8 cellular contexts compared by ENCODE assay signal in genomic region chr18:47283476-47283875, GRCh38. TPM values are rescaled to one million over a fixed set of nuclear protein-coding genes. Genes with fewer than 3 reads are reported as not detected.
DNase-seq lines count a peak whose midpoint lies in the region; ATAC-seq, FAIRE-seq and TF ChIP-seq lines count a peak whose summit lies in the region.

No MANE protein-coding gene starts in this region.

- H3K27ac ChIP-seq in HL-60 (replicated peaks) (no peak overlapping the region), SK-N-SH (ENCODE audit: low read depth in 2 of 2, low read length in 1 of 2) (no peak overlapping the region), keratinocyte (ENCODE audit: control insufficient read depth, insufficient read depth, low read length) (no peak overlapping the region), pancreas (no peak overlapping the region)
- H3K27ac ChIP-seq in CD4-positive, alpha-beta memory T cell (ENCODE audit: low read depth, low read length) = no peak overlapping the region

- peak overlapping the region in 1 of 7 donors; percentile 21 for H3K27ac Mint-ChIP-seq in CD4-positive, alpha-beta memory T cell

- no peaks in the 10 kb centered on the region for H3K4me1 ChIP-seq in SK-N-SH (ENCODE audit: control insufficient read depth in 1 of 2, insufficient read depth in 2 of 2, low read depth in 1 of 2, low read length in 1 of 2)
- no peaks in the 10 kb centered on the region for H3K4me1 ChIP-seq in keratinocyte (ENCODE audit: control insufficient read depth, extremely low read depth, insufficient read depth, low read length)
- no peaks in the 10 kb centered on the region for H3K4me1 ChIP-seq in pancreas
- H3K4me1 ChIP-seq in CD4-positive, alpha-beta memory T cell (ENCODE audit: insufficient read depth, low read length) = no peaks in the 10 kb centered on the region

- peaks cover 18% of the 10 kb centered on the region for H3K27me3 ChIP-seq in HL-60 (ENCODE audit: insufficient read depth, poor library complexity, severe bottlenecking)
- H3K27me3 ChIP-seq in SK-N-SH (ENCODE audit: insufficient read depth) = no peaks in the 10 kb centered on the region
- no peaks in the 10 kb centered on the region for H3K27me3 ChIP-seq in keratinocyte (ENCODE audit: control insufficient read depth, extremely low read depth, insufficient read depth, low read length)
- no peaks in the 10 kb centered on the region for H3K27me3 ChIP-seq in pancreas
- no peaks in the 10 kb centered on the region for H3K27me3 ChIP-seq in CD4-positive, alpha-beta memory T cell (ENCODE audit: insufficient read depth, low read length)

- dilution Hi-C loops in keratinocyte (cut with MboI; ENCODE audit: extremely low pct_ligation_motif_present, low sequenced_read_pairs) = no loop called here

- WGBS in SK-N-SH (ENCODE audit: low lambda C conversion rate) = 5% methylated on average over 5 of the region's 5 CpGs
- 37 to 43% methylated on average over 5 of the region's 5 CpGs for WGBS in pancreas, 2 donors

- TF ChIP-seq CTCF in D721Med (IDR thresholded peaks at IDR 0.05; ENCODE audit: insufficient read depth, missing control alignments) (peak; percentile 57), HL-60 (IDR thresholded peaks at IDR 0.05; ENCODE audit: insufficient read depth, low read length) (peak; percentile 54), SK-N-SH (IDR thresholded peaks at IDR 0.05) (peak; percentile 74), keratinocyte (optimal IDR thresholded peaks at IDR 0.05 in 1 of 3, IDR thresholded peaks at IDR 0.05 in 1 of 3, conservative IDR thresholded peaks at IDR 0.05 in 1 of 3; ENCODE audit: extremely low read depth in 1 of 3, insufficient read depth in 2 of 3, low read length in 3 of 3) (peak; percentile 27 to 34 (median 29)), pancreas (IDR thresholded peaks at IDR 0.05) (peak in 2 of 4 donors; percentile 11 to 24)

- H3K36me3 Mint-ChIP-seq in CD4-positive, alpha-beta memory T cell = no peaks in the 10 kb centered on the region

- no peak overlapping the region for H3K4me3 Mint-ChIP-seq in CD4-positive, alpha-beta memory T cell

- FAIRE-seq in D721Med (lab: Jason Lieb, UNC) (peak; percentile 84), keratinocyte (lab: Jason Lieb, UNC) (no peak), pancreas (lab: Jason Lieb, UNC) (no peak)

- peak; percentile 57 for TF ChIP-seq RAD21 in SK-N-SH (IDR thresholded peaks at IDR 0.05; ENCODE audit: low read length)

- H2AFZ ChIP-seq in SK-N-SH (ENCODE audit: low read depth) = no peak overlapping the region
- H2AFZ ChIP-seq in keratinocyte (ENCODE audit: control insufficient read depth, low read length) = no peak overlapping the region

- TF ChIP-seq EP300 in SK-N-SH (IDR thresholded peaks at IDR 0.05; ENCODE audit: borderline replicate concordance in 1 of 2, low read depth in 1 of 2, low read length in 1 of 2) = no peak

- ATAC-seq in pancreas = no peak
- no peak for ATAC-seq in GM21576 (IDR thresholded peaks at IDR 0.05; ENCODE audit: unreplicated experiment)

- H3F3A ChIP-seq in SK-N-SH (replicated peaks; ENCODE audit: insufficient read depth) = no peaks in the 10 kb centered on the region

- no peaks in the 10 kb centered on the region for H3K9me1 ChIP-seq in keratinocyte (ENCODE audit: control insufficient read depth, extremely low read depth, insufficient read depth, low read length)

- no peaks in the 10 kb centered on the region for H3K36me3 ChIP-seq in SK-N-SH (replicated peaks in 1 of 2; ENCODE audit: control insufficient read depth in 1 of 2, insufficient read depth in 2 of 2, low read length in 1 of 2)
- no peaks in the 10 kb centered on the region for H3K36me3 ChIP-seq in keratinocyte (ENCODE audit: control insufficient read depth in 2 of 2, extremely low read depth in 1 of 2, insufficient read depth in 2 of 2, low read length in 2 of 2)
- no peaks in the 10 kb centered on the region for H3K36me3 ChIP-seq in pancreas
- no peaks in the 10 kb centered on the region for H3K36me3 ChIP-seq in CD4-positive, alpha-beta memory T cell (ENCODE audit: insufficient read depth, low read length)

- no peaks in the 10 kb centered on the region for H3K9me3 ChIP-seq in SK-N-SH
- no peaks in the 10 kb centered on the region for H3K9me3 ChIP-seq in keratinocyte (ENCODE audit: control insufficient read depth, low read depth, low read length)
- no peaks in the 10 kb centered on the region for H3K9me3 ChIP-seq in pancreas
- no peaks in the 10 kb centered on the region for H3K9me3 ChIP-seq in CD4-positive, alpha-beta memory T cell (ENCODE audit: control insufficient read depth in 1 of 2, low read length in 2 of 2)

- intact Hi-C loops in pancreas (cut with DNase I) = no loop called here
- intact Hi-C loops in CD4-positive, alpha-beta memory T cell (cut with micrococcal nuclease) = loop anchor here (2.0 kb wide), 1 partner anchor 183 kb away; no protein-coding TSS in a partner anchor

- H3K9me3 Mint-ChIP-seq in CD4-positive, alpha-beta memory T cell = peaks cover 0 to 2% (median 0%) of the 10 kb centered on the region in 8 donors

- H3K79me2 ChIP-seq in SK-N-SH (ENCODE audit: insufficient read depth) (no peaks in the 10 kb centered on the region), keratinocyte (ENCODE audit: control insufficient read depth, insufficient read depth, low read length) (no peaks in the 10 kb centered on the region)

- POLR2A ChIA-PET in SK-N-SH (lab: Yijun Ruan, JAX) = no interaction called here
- POLR2A ChIA-PET in CD4-positive, alpha-beta memory T cell (lab: Charles Lee; ENCODE audit: partially characterized antibody) = no interaction called here

- H3K4me2 ChIP-seq in SK-N-SH (no peak overlapping the region), keratinocyte (ENCODE audit: control insufficient read depth, extremely low read depth, insufficient read depth, low read depth, low read length) (no peak overlapping the region)

- H3K27me3 Mint-ChIP-seq in CD4-positive, alpha-beta memory T cell = peaks cover 1 to 18% of the 10 kb centered on the region in 2 donors

- CTCF ChIA-PET in SK-N-SH (lab: Yijun Ruan, JAX) = interaction anchor here (1.0 to 1.2 kb wide), 2 partner anchors 20 to 22 kb away, joined by 3 to 4 read pairs; no protein-coding TSS in a partner anchor
- CTCF ChIA-PET in CD4-positive, alpha-beta memory T cell (lab: Charles Lee; ENCODE audit: partially characterized antibody) = no interaction called here

- DNase-seq in D721Med (ENCODE audit: insufficient read length, low spot score) (no peak), HL-60 (ENCODE audit: low read depth in 1 of 2, low spot score in 1 of 2) (peak in 1 of 2 experiments; percentile 28), SK-N-SH (peak; percentile 41), keratinocyte (ENCODE audit: low read depth, low spot score) (no peak), activated gamma-delta T cell treated with Interleukin-2 at 50 U/mL for 16 hours (no peak), pancreas (no peak)
- DNase-seq in CD4-positive, alpha-beta memory T cell = no peak

- H3K9ac ChIP-seq in SK-N-SH = no peak overlapping the region
- no peak overlapping the region for H3K9ac ChIP-seq in keratinocyte (ENCODE audit: control insufficient read depth, extremely low read depth, insufficient read depth, low read length)

- H4K20me1 ChIP-seq in SK-N-SH (ENCODE audit: insufficient read depth) (no peaks in the 10 kb centered on the region), keratinocyte (ENCODE audit: control insufficient read depth, extremely low read depth, insufficient read depth, low read length) (no peaks in the 10 kb centered on the region)

- H3K4me1 Mint-ChIP-seq in CD4-positive, alpha-beta memory T cell = no peaks in the 10 kb centered on the region

- H3K9me2 ChIP-seq in SK-N-SH = no peaks in the 10 kb centered on the region

- H3K4me3 ChIP-seq in HL-60 (replicated peaks; ENCODE audit: insufficient read depth, low read length) (no peak overlapping the region), SK-N-SH (ENCODE audit: low read depth in 2 of 2, low read length in 1 of 2) (no peak overlapping the region), keratinocyte (ENCODE audit: control insufficient read depth in 2 of 3, extremely low read depth in 1 of 3, insufficient read depth in 2 of 3, low read depth in 1 of 3, low read length in 3 of 3) (no peak overlapping the region), pancreas (no peak overlapping the region)
- H3K4me3 ChIP-seq in CD4-positive, alpha-beta memory T cell (ENCODE audit: low read length in 2 of 2) = no peak overlapping the region

TF ChIP-seq in SK-N-SH, 30 proteins besides CTCF, POLR2A, EP300 and RAD21:
- TF ChIP-seq TEAD4 (IDR thresholded peaks at IDR 0.05; ENCODE audit: borderline replicate concordance, insufficient read depth) (no peak), FOSL2 (IDR thresholded peaks at IDR 0.05; ENCODE audit: borderline replicate concordance, low read depth) (no peak), SMC3 (IDR thresholded peaks at IDR 0.05; ENCODE audit: low read depth, low read length) (peak; percentile 49), GABPA (IDR thresholded peaks at IDR 0.05; ENCODE audit: low read depth) (no peak)

RNA-seq across cellular contexts. Expression of gene SKOR2, which starts 32.0 kb away (rescaled TPM):
- polyA plus RNA-seq in SK-N-SH (2012; rRNA removed) (not detected in 2 replicates), keratinocyte (not detected in 3 replicates), pancreas (not detected)
- polyA plus RNA-seq in SK-N-SH (2012; cell fraction: cytosol; rRNA removed) = not detected in 2 replicates
- not detected in 2 replicates for polyA plus RNA-seq in SK-N-SH (2012; cell fraction: nucleus; rRNA removed)
- polyA plus RNA-seq in keratinocyte (2011; ENCODE audit: low read depth) = not detected
- polyA plus RNA-seq in keratinocyte (2011; cell fraction: cytosol; rRNA removed) = not detected in 2 replicates
- polyA plus RNA-seq in keratinocyte (2011; cell fraction: nucleus; rRNA removed) = not detected in 2 replicates
- polyA plus RNA-seq in keratinocyte (2012; ENCODE audit: low replicate concordance) = not detected in 2 replicates
- polyA minus RNA-seq in keratinocyte = not detected in 3 replicates
- polyA minus RNA-seq in keratinocyte (2011; cell fraction: cytosol; rRNA and poly(A)+ RNA removed) = not detected
- polyA minus RNA-seq in keratinocyte (2011; cell fraction: nucleus; rRNA and poly(A)+ RNA removed) = not detected in 2 replicates
- not detected for total RNA-seq in pancreas
- not detected for total RNA-seq in CD4-positive, alpha-beta memory T cell
- not detected for polyA plus RNA-seq in CD4-positive, alpha-beta memory T cell
